ENCODE assay signal across 14 cellular contexts in genomic region chr1:227298532-227299174, GRCh38. TPM values are rescaled to one million over a fixed set of nuclear protein-coding genes. Genes with fewer than 3 reads are reported as not detected.
DNase-seq lines count a peak whose midpoint lies in the region; ATAC-seq and TF ChIP-seq lines count a peak whose summit lies in the region.
"Had no signal": no experiment of that assay in that cellular context is flagged by ENCODE, and none has a peak within 500 bp of the region (broad histone marks: within the 10 kb centered on the region; RNA-seq: fewer than 3 reads in every experiment).

No MANE protein-coding gene starts in this region.

- intact Hi-C loops in spleen (cut with DNase I; ENCODE audit: low total_unique reads) (no loop called here), head of caudate nucleus (cut with DNase I) (no loop called here)

- no peak for ATAC-seq in WTC11
- ATAC-seq in GM21825 (IDR thresholded peaks at IDR 0.05; ENCODE audit: unreplicated experiment): no peak
- ATAC-seq: activated T-cell treated with anti-CD3 and anti-CD28 coated beads, Interleukin-2, amount 50 U/mL, for 4 hours had no signal

- DNase-seq in GM23248 (peak; percentile 24), WTC11 (ENCODE audit: low spot score) (no peak), fibroblast of pulmonary artery (ENCODE audit: low read depth) (no peak), spleen (no peak), head of caudate nucleus (no peak), DMS153 treated with DMSO at 0.1 percent for 48 hours (lab: John Stamatoyannopoulos, UW; ENCODE audit: unreplicated experiment) (no peak), HK-2 (ENCODE audit: unreplicated experiment) (no peak)
- DNase-seq: activated CD4-positive, CD25-positive, alpha-beta regulatory T cell; activated T-cell treated with anti-CD3 and anti-CD28 coated beads, Interleukin-2, amount 50 U/mL, for 4 hours; COR-L47; NCI-H1436 treated with DMSO at 0.1 percent for 48 hours; NCI-H748 treated with DMSO at 0.1 percent for 48 hours had no signal

- no peaks in the 10 kb centered on the region for H3K9me2 ChIP-seq in GM23248 (ENCODE audit: insufficient read depth)

- peaks cover 5% of the 10 kb centered on the region for H3K36me3 Mint-ChIP-seq in WTC11

- in situ Hi-C loops in GM23248 (cut with MboI): no loop called here

- H3K9ac ChIP-seq in GM23248: peak overlapping the region; percentile 56

- POLR2A ChIA-PET in WTC11 (lab: Charles Lee): no interaction called here

- peaks cover 5% of the 10 kb centered on the region for H3K9me3 Mint-ChIP-seq in WTC11

- peak overlapping the region; percentile 93 for H3K4me2 ChIP-seq in GM23248 (ENCODE audit: unreplicated experiment)

- H3K4me1 ChIP-seq in GM23248 (ENCODE audit: insufficient read depth) (peaks cover 22% of the 10 kb centered on the region), spleen (peaks cover 0 to 14% (median 2%) of the 10 kb centered on the region in 6 donors)

- WGBS in GM23248 (ENCODE audit: low coverage in 1 of 2, low lambda C conversion rate in 2 of 2, missing lambda C conversion rate in 2 of 2), 2 experiments: 75 to 87% methylated on average over 2 of the region's 2 CpGs
- 72 to 91% (median 77%) methylated on average over 2 of the region's 2 CpGs for WGBS in spleen, 5 donors

- no peaks in the 10 kb centered on the region for H3K9me3 ChIP-seq in GM23248 (ENCODE audit: low read depth)
- no peaks in the 10 kb centered on the region for H3K9me3 ChIP-seq in spleen
- H3K9me3 ChIP-seq: neutrophil had no signal

- H3K27me3 Mint-ChIP-seq in WTC11 (ENCODE audit: low read depth): no peaks in the 10 kb centered on the region

- peak overlapping the region; percentile 70 for H3K27ac ChIP-seq in GM23248
- H3K27ac ChIP-seq in spleen: peak overlapping the region in 5 of 8 donors; percentile 21 to 44 (median 43)
- H3K27ac ChIP-seq: neutrophil had no signal

- no peak overlapping the region for H2AFZ ChIP-seq in GM23248

- H3K4me3 Mint-ChIP-seq in WTC11: no peak overlapping the region
- H3K4me3 Mint-ChIP-seq: activated T-cell treated with anti-CD3 and anti-CD28 coated beads, Interleukin-2, amount 50 U/mL, for 4 hours had no signal

- no peak for TF ChIP-seq POLR2A in spleen (IDR thresholded peaks at IDR 0.05)

- H3K79me2 ChIP-seq in GM23248 (ENCODE audit: insufficient read depth): peaks cover 100% of the 10 kb centered on the region

- H3K4me1 Mint-ChIP-seq in WTC11: peaks cover 23% of the 10 kb centered on the region

- H3K4me3 ChIP-seq in GM23248 (peak overlapping the region; percentile 64), fibroblast of pulmonary artery (replicated peaks; ENCODE audit: low read depth, low read length) (peak overlapping the region; percentile 38), spleen (no peak overlapping the region)

- no peak for TF ChIP-seq CTCF in WTC11 (IDR thresholded peaks at IDR 0.05)
- TF ChIP-seq CTCF in fibroblast of pulmonary artery (IDR thresholded peaks at IDR 0.05; ENCODE audit: low read length, missing control alignments): no peak
- no peak for TF ChIP-seq CTCF in spleen (IDR thresholded peaks at IDR 0.05 in 8 of 11, conservative IDR thresholded peaks at IDR 0.05 in 3 of 11)

- H3K36me3 ChIP-seq in GM23248 (ENCODE audit: low read depth) (no peaks in the 10 kb centered on the region), spleen (no peaks in the 10 kb centered on the region)
- H3K36me3 ChIP-seq: neutrophil had no signal

- H3K27me3 ChIP-seq in GM23248 (replicated peaks; ENCODE audit: insufficient read depth) (no peaks in the 10 kb centered on the region), spleen (replicated peaks in 1 of 7) (no peaks in the 10 kb centered on the region)
- H3K27me3 ChIP-seq: neutrophil had no signal

- H3F3A ChIP-seq in GM23248 (ENCODE audit: insufficient read depth): peaks cover 36% of the 10 kb centered on the region

- 0 out of 2 replicates have a peak, but pooled peaks cover 4% of the 10 kb centered on the region for H4K20me1 ChIP-seq in GM23248 (ENCODE audit: insufficient read depth)

- 0 out of 2 replicates have a peak overlapping the region, but pooled peaks have one; percentile 36 for H3K27ac Mint-ChIP-seq in WTC11

- CTCF ChIA-PET in WTC11 (lab: Charles Lee): interaction anchor here (0.7 to 1.3 kb wide), 2 partner anchors 9 to 149 kb away, joined by 3 to 4 read pairs; no protein-coding TSS in a partner anchor

TF ChIP-seq in WTC11, 78 proteins besides CTCF, POLR2A, EP300 and RAD21:
- TF ChIP-seq GABPB1 (CRISPR knock-in tag; IDR thresholded peaks at IDR 0.05) (no peak), MLX (CRISPR knock-in tag; IDR thresholded peaks at IDR 0.05) (no peak), NR3C1 (CRISPR knock-in tag; conservative IDR thresholded peaks at IDR 0.05; ENCODE audit: low read depth) (no peak), AR (CRISPR knock-in tag; IDR thresholded peaks at IDR 0.05) (no peak), E2F1 (CRISPR knock-in tag; IDR thresholded peaks at IDR 0.05) (no peak), FOXJ3 (CRISPR knock-in tag; IDR thresholded peaks at IDR 0.05; ENCODE audit: borderline replicate concordance) (no peak), TP53 (CRISPR knock-in tag; IDR thresholded peaks at IDR 0.05) (no peak), CBFB (CRISPR knock-in tag; IDR thresholded peaks at IDR 0.05; ENCODE audit: low read depth) (no peak), ZBTB21 (CRISPR knock-in tag; IDR thresholded peaks at IDR 0.05; ENCODE audit: borderline replicate concordance) (no peak), ZNF232 (CRISPR knock-in tag; IDR thresholded peaks at IDR 0.05) (no peak), ZBTB43 (CRISPR knock-in tag; IDR thresholded peaks at IDR 0.05) (no peak), EMX1 (CRISPR knock-in tag; IDR thresholded peaks at IDR 0.05) (no peak), ETV6 (CRISPR knock-in tag; IDR thresholded peaks at IDR 0.05) (no peak), GTF2I (CRISPR knock-in tag; conservative IDR thresholded peaks at IDR 0.05) (no peak), OVOL2 (CRISPR knock-in tag; IDR thresholded peaks at IDR 0.05; ENCODE audit: borderline replicate concordance) (no peak), NFATC4 (CRISPR knock-in tag; IDR thresholded peaks at IDR 0.05) (no peak), IRF1 (CRISPR knock-in tag; IDR thresholded peaks at IDR 0.05) (no peak), FOXP1 (CRISPR knock-in tag; IDR thresholded peaks at IDR 0.05; ENCODE audit: borderline replicate concordance) (no peak)

RNA-seq across cellular contexts. Expression of gene CDC42BPA, which starts 19.6 kb away (rescaled TPM):
- 37.9 and 39.1 TPM in 2 replicates for total RNA-seq in GM23248 (2014; rRNA removed; shearing (Covaris generic))
- polyA plus RNA-seq in GM23248 (2016; fragmentation: Nextera tagmentation; extraction: Ambion mirVana) (23.9 and 28.6 TPM in 2 replicates), spleen (1 to 10 TPM; 1.1 to 3.6 (median 1.7) TPM)
- total RNA-seq in WTC11 (2021) (22.2 to 25.2 TPM (median 22.9 TPM) in 3 replicates), spleen (10 to 100 TPM; 13.8 to 36.4 (median 29.5) TPM)

Comparison
In these comparisons a context has a peak if more than half of its experiments do, and no peak if none do; other contexts are left out.
1. H3K4me3 ChIP-seq: peak in GM23248 (single experiment) and fibroblast of pulmonary artery (single experiment); none in spleen (0 of 8).